In the genomic region with DNA sequence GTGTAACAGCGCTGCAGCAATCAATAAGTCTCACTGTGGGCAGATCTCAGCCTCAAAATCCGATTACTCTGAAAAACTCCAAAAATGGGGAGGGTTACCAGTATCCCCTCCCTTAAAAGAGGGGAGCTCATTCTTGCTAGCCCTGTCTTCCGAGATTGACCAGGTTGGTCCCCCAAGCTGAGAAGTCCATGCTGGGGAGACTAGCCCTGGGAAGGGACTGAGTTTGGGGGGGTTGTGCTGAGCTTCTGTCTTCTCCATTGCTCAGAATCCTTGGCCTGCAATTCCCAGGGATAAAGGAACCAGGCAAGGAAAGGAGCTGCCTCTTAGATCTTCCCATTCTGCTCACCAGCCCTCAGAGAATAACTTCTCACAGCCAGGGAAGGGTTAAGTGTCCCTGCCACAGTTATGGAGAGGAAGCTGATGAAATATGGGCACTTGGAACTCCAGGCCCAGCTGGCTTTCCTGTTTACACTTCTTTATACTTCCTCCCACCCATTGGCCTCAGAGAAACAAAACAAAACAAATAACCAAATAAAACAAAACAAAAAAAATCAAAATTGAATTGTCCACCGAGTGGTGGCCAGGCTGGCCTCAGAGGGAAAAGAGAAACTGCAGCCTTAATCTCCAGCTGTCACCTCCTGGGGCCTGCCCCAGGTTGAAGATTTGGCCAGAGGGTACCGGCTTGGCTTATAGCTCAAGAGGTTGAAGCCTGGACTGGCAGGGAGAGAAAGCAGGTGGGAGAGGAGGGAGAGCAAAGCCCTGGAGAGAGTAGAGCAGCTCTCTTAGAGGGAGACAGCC, we compare ENCODE assay signal across 11 cellular contexts. TPM values are rescaled to one million over a fixed set of nuclear protein-coding genes. Genes with fewer than 3 reads are reported as not detected.
DNase-seq lines count a peak whose midpoint lies in the region; ATAC-seq and TF ChIP-seq lines count a peak whose summit lies in the region.
"Had no signal": no experiment of that assay in that cellular context is flagged by ENCODE, and none has a peak within 500 bp of the region (broad histone marks: within the 10 kb centered on the region; RNA-seq: fewer than 3 reads in every experiment).

No MANE protein-coding gene starts in this region.

- POLR2A ChIA-PET in A673 (lab: Charles Lee; ENCODE audit: low non-redundant PET) (interaction anchor here (0.5 to 0.6 kb wide), 3 partner anchors 28 to 73 kb away, joined by 3 to 14 read pairs (median 3); a partner anchor contains a TSS), HEK293T (lab: Yijun Ruan, JAX) (interaction anchor here (0.7 to 5.9 kb wide), 15 partner anchors 10 to 251 kb away, joined by 3 to 25 read pairs (median 5); a partner anchor contains a TSS)

- TF ChIP-seq CTCF in A673 (conservative IDR thresholded peaks at IDR 0.05; ENCODE audit: low read depth, low read length): no peak

- intact Hi-C loops in A673 (cut with micrococcal nuclease; ENCODE audit: unreplicated experiment): no loop called here

- H3K27me3 ChIP-seq in A673 (replicated peaks; ENCODE audit: insufficient read depth, low read depth, low read length, poor library complexity): no peaks in the 10 kb centered on the region

- no TSS peak for BruUV-seq in A673 (replicated peaks; lab: Mats Ljungman, UMichigan)

- H3K36me3 ChIP-seq in A673 (ENCODE audit: insufficient read depth, low read length, poor library complexity, severe bottlenecking): peaks cover 4% of the 10 kb centered on the region
- no peaks in the 10 kb centered on the region for H3K36me3 ChIP-seq in mesodermal cell (ENCODE audit: control insufficient read depth, insufficient read depth, low read length)

- H3K9me3 ChIP-seq in A673 (ENCODE audit: low read depth, low read length, poor library complexity, severe bottlenecking) (no peaks in the 10 kb centered on the region), mesodermal cell (ENCODE audit: control insufficient read depth, low read length) (no peaks in the 10 kb centered on the region)

- no peak for ATAC-seq in GM19395 (IDR thresholded peaks at IDR 0.05; ENCODE audit: unreplicated experiment)
- ATAC-seq in HG03378 (IDR thresholded peaks at IDR 0.05; ENCODE audit: unreplicated experiment): no peak
- ATAC-seq: activated T-helper 17 cell treated with anti-CD3 and anti-CD28 coated beads, Interleukin-2, amount 50 U/mL, for 72 hours had no signal

- DNase-seq in A673 (ENCODE audit: low spot score) (peak; percentile 64), HEK293T (ENCODE audit: extremely low spot score) (no peak), SW480 (ENCODE audit: low spot score) (peak; percentile 79), ecto neural progenitor cell (ENCODE audit: low spot score) (no peak), NCI-H2227 (lab: John Stamatoyannopoulos, UW; ENCODE audit: unreplicated experiment) (no peak)
- DNase-seq: effector CD4-positive, alpha-beta T cell; Kasumi-1 had no signal

- H3K4me3 ChIP-seq in A673 (ENCODE audit: low read depth, low read length, poor library complexity, severe bottlenecking) (no peak overlapping the region), mesodermal cell (ENCODE audit: extremely low read depth, insufficient read depth, low read length, poor library complexity, severe bottlenecking) (peak overlapping the region; percentile 24)

- CTCF ChIA-PET in A673 (lab: Charles Lee) (interaction anchor here (0.9 to 1.4 kb wide), 2 partner anchors 33 to 94 kb away, joined by 3 to 8 read pairs; no protein-coding TSS in a partner anchor), HEK293T (lab: Yijun Ruan, JAX) (interaction anchor here (0.6 to 2.2 kb wide), 17 partner anchors 13 to 440 kb away, joined by 3 to 9 read pairs (median 4); a partner anchor contains a TSS)

- H3K27ac ChIP-seq in A673 (ENCODE audit: low read depth, low read length, poor library complexity, severe bottlenecking) (peak overlapping the region; percentile 40), mesodermal cell (ENCODE audit: low read depth, low read length, severe bottlenecking) (peak overlapping the region; percentile 62)

- H3K4me1 ChIP-seq in A673 (ENCODE audit: insufficient read depth, low read length, poor library complexity, severe bottlenecking) (peaks cover 55% of the 10 kb centered on the region), mesodermal cell (ENCODE audit: control insufficient read depth, insufficient read depth, low read length, poor library complexity, severe bottlenecking) (peaks cover 30% of the 10 kb centered on the region)

- 17 to 25% methylated on average over 3 to 4 of the region's 5 CpGs for WGBS in mesodermal cell (ENCODE audit: insufficient coverage in 2 of 2), 2 experiments

TF ChIP-seq in HEK293T, 16 proteins besides CTCF, POLR2A, EP300 and RAD21:
- no peak for TF ChIP-seq LEF1 (IDR thresholded peaks at IDR 0.05; ENCODE audit: borderline replicate concordance)
- TF ChIP-seq BHLHE40 (IDR thresholded peaks at IDR 0.05; ENCODE audit: borderline replicate concordance): no peak
- no peak for TF ChIP-seq NFRKB (IDR thresholded peaks at IDR 0.05)
- TF ChIP-seq ARNT (IDR thresholded peaks at IDR 0.05): no peak
- no peak for TF ChIP-seq FOXA1 (IDR thresholded peaks at IDR 0.05)
- TF ChIP-seq TARDBP (IDR thresholded peaks at IDR 0.05): no peak
- TF ChIP-seq, protein P1, sequence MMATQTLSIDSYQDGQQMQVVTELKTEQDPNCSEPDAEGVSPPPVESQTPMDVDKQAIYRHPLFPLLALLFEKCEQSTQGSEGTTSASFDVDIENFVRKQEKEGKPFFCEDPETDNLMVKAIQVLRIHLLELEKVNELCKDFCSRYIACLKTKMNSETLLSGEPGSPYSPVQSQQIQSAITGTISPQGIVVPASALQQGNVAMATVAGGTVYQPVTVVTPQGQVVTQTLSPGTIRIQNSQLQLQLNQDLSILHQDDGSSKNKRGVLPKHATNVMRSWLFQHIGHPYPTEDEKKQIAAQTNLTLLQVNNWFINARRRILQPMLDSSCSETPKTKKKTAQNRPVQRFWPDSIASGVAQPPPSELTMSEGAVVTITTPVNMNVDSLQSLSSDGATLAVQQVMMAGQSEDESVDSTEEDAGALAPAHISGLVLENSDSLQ (IDR thresholded peaks at IDR 0.05): peak; percentile 96
- TF ChIP-seq FOXM1 (IDR thresholded peaks at IDR 0.05; ENCODE audit: borderline replicate concordance): no peak
- no peak for TF ChIP-seq ZNF384 (IDR thresholded peaks at IDR 0.05)
- TF ChIP-seq SP1 (IDR thresholded peaks at IDR 0.05): no peak
- TF ChIP-seq HDGF (IDR thresholded peaks at IDR 0.05; ENCODE audit: borderline replicate concordance): no peak
- TF ChIP-seq SUZ12 (IDR thresholded peaks at IDR 0.05): no peak
- TF ChIP-seq L3MBTL2 (conservative IDR thresholded peaks at IDR 0.05): no peak; the same call in 1 of the 2 replicates
- TF ChIP-seq CTBP1 (IDR thresholded peaks at IDR 0.05; ENCODE audit: borderline replicate concordance): peak; percentile 59; the same call in 1 of the 2 replicates
- TF ChIP-seq ELF4 (IDR thresholded peaks at IDR 0.05): no peak
- TF ChIP-seq FOXK2 (IDR thresholded peaks at IDR 0.05): no peak

RNA-seq across cellular contexts. Expression of a gene that starts 2.6 kb away (rescaled TPM):
- 40.7 and 46.1 TPM in 2 replicates for total RNA-seq in A673 (2021)
- polyA plus RNA-seq in mesodermal cell (2013, experiment 1 of 2): 28.7 TPM
- polyA plus RNA-seq in mesodermal cell (2013, experiment 2 of 2): 27.8 TPM

RNA-seq across cellular contexts. Expression of a gene that starts 6.1 kb away (rescaled TPM):
- 5.9 and 6.4 TPM in 2 replicates for total RNA-seq in A673 (2021)
- 13.7 TPM for polyA plus RNA-seq in mesodermal cell (2013, experiment 1 of 2)
- 15.0 TPM for polyA plus RNA-seq in mesodermal cell (2013, experiment 2 of 2)
- total RNA-seq: activated T-helper 17 cell treated with anti-CD3 and anti-CD28 coated beads, Interleukin-2, amount 50 U/mL, for 72 hours had no signal

RNA-seq across cellular contexts. Expression of a gene that starts 9.3 kb away (rescaled TPM):
- 9.7 and 11.9 TPM in 2 replicates for total RNA-seq in A673 (2021)
- polyA plus RNA-seq in mesodermal cell (2013, experiment 1 of 2): 6.6 TPM
- polyA plus RNA-seq in mesodermal cell (2013, experiment 2 of 2): 7.8 TPM

RNA-seq across cellular contexts. Expression of a gene that starts 17.3 kb away (rescaled TPM):
- 19.8 and 27.6 TPM in 2 replicates for total RNA-seq in A673 (2021)
- 38.9 TPM for polyA plus RNA-seq in mesodermal cell (2013, experiment 1 of 2)
- polyA plus RNA-seq in mesodermal cell (2013, experiment 2 of 2): 49.8 TPM

RNA-seq across cellular contexts. Expression of a gene that starts 23.3 kb away (rescaled TPM):
- total RNA-seq in A673 (2021): 32.2 and 37.9 TPM in 2 replicates
- 10.4 TPM for polyA plus RNA-seq in mesodermal cell (2013, experiment 1 of 2)
- polyA plus RNA-seq in mesodermal cell (2013, experiment 2 of 2): 19.8 TPM

Comparison
In these comparisons a context has a peak if more than half of its experiments do, and no peak if none do; other contexts are left out.
1. DNase-seq: peak in A673 (single experiment) and SW480 (single experiment); none in HEK293T (single experiment), ecto neural progenitor cell (single experiment) and NCI-H2227 (single experiment).